In the genomic region with DNA sequence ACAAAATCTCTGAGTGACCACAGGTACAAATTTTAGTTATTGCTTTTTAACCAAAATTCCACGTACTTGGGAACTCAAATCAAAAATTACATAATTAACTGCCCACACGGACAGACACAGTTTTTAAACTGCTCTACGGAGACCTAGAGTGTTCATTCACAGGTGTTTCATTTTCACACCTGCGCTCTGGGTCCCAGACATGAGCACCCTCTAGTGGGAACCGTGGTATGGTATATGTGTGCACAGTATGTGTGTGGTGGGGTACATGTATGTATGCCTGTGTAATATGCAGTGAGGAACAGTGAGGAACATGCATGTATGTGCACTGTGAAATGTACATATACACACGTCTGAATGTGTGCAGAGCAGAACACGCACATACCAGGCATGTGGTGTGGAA, we compare ENCODE assay signal across 13 cellular contexts.
A peak's percentile ranks its signal among the peaks of the same experiment; 100 is the strongest.
DNase-seq lines count a peak whose midpoint lies in the region; ATAC-seq, FAIRE-seq and TF ChIP-seq lines count a peak whose summit lies in the region.
"Had no signal": no experiment of that assay in that cellular context is flagged by ENCODE, and none has a peak within 500 bp of the region (broad histone marks: within the 10 kb centered on the region; RNA-seq: fewer than 3 reads in every experiment).

No MANE protein-coding gene starts in this region.

- ATAC-seq in IMR-90 (ENCODE audit: low read depth) (no peak), natural killer cell (no peak)
- ATAC-seq: activated CD4-positive, CD25-positive, alpha-beta regulatory T cell treated with anti-CD3 and anti-CD28 coated beads, Interleukin-2, amount 50 U/mL, for 24 hours had no signal

- BruUV-seq in IMR-90 (replicated peaks; lab: Mats Ljungman, UMichigan), result no TSS peak

- peak; percentile 5 for TF ChIP-seq CTCF in GM10248 (IDR thresholded peaks at IDR 0.05; ENCODE audit: control extremely low read depth, extremely low read depth, low read depth, missing control alignments)
- 0 out of 2 replicates have a peak, but pooled peaks have one; percentile 8 for TF ChIP-seq CTCF in IMR-90 (conservative IDR thresholded peaks at IDR 0.05; ENCODE audit: low read depth, low read length)
- no peak for TF ChIP-seq CTCF in bronchial epithelial cell (IDR thresholded peaks at IDR 0.05; ENCODE audit: insufficient read depth, low read length, severe bottlenecking)
- no peak for TF ChIP-seq CTCF in natural killer cell (IDR thresholded peaks at IDR 0.05)

- H2BK12ac ChIP-seq in mesenchymal stem cell (ENCODE audit: low read length in 2 of 2), result no peak overlapping the region

- H4K8ac ChIP-seq in IMR-90 (ENCODE audit: low read depth in 2 of 2, low read length in 2 of 2) (no peak overlapping the region), mesenchymal stem cell (ENCODE audit: low read length) (peak overlapping the region; percentile 40)

- H3K27me3 Mint-ChIP-seq in natural killer cell (ENCODE audit: low read depth in 2 of 2), result no peaks in the 10 kb centered on the region

- dilution Hi-C loops in IMR-90 (cut with HindIII; ENCODE audit: low sequenced_read_pairs, unreplicated experiment), result no loop called here

- H3K36me3 Mint-ChIP-seq in natural killer cell, result peaks cover 47% of the 10 kb centered on the region

- H2BK20ac ChIP-seq in IMR-90 (ENCODE audit: low read depth, low read length), result no peak overlapping the region

- CTCF ChIA-PET in GM10248 (lab: Yijun Ruan, JAX) (interaction anchor here (1.1 to 1.6 kb wide), 2 partner anchors 11 to 18 kb away, joined by 4 read pairs; no protein-coding TSS in a partner anchor), IMR-90 (lab: Yijun Ruan, JAX) (no interaction called here)

- no peak overlapping the region for H3K4me3 ChIP-seq in IMR-90 (ENCODE audit: insufficient read depth, low read depth, low read length)
- no peak overlapping the region for H3K4me3 ChIP-seq in bronchial epithelial cell (ENCODE audit: low read depth, low read length)
- no peak overlapping the region for H3K4me3 ChIP-seq in mesenchymal stem cell (ENCODE audit: insufficient read depth in 1 of 2, low read depth in 1 of 2, low read length in 2 of 2)
- H3K4me3 ChIP-seq: ascending aorta, thoracic aorta had no signal

- no peak overlapping the region for H3K27ac ChIP-seq in IMR-90 (ENCODE audit: insufficient read depth, low read length)
- no peak overlapping the region for H3K27ac ChIP-seq in mesenchymal stem cell (ENCODE audit: low read length, poor library complexity, severe bottlenecking)
- H3K27ac ChIP-seq: ascending aorta, thoracic aorta had no signal

- peaks cover 0 to 6% of the 10 kb centered on the region in 2 donors for H3K4me1 Mint-ChIP-seq in natural killer cell

- H3K4ac ChIP-seq in IMR-90 (ENCODE audit: low read depth, low read length) (no peak overlapping the region), mesenchymal stem cell (ENCODE audit: low read depth in 1 of 2, low read length in 2 of 2) (no peak overlapping the region)

- H3K14ac ChIP-seq in IMR-90 (replicated peaks; ENCODE audit: low read depth, low read length), result no peak overlapping the region
- H3K14ac ChIP-seq in mesenchymal stem cell (ENCODE audit: low read length in 2 of 2), result no peak overlapping the region

- H3K27me3 ChIP-seq in IMR-90 (ENCODE audit: control insufficient read depth, insufficient read depth, low read length) (no peaks in the 10 kb centered on the region), bronchial epithelial cell (ENCODE audit: control insufficient read depth, insufficient read depth, low read length) (no peaks in the 10 kb centered on the region), mesenchymal stem cell (ENCODE audit: control insufficient read depth in 1 of 2, insufficient read depth in 1 of 2, low read length in 2 of 2) (no peaks in the 10 kb centered on the region)
- H3K27me3 ChIP-seq: ascending aorta had no signal

- POLR2A ChIA-PET in GM10248 (lab: Yijun Ruan, JAX), result no interaction called here
- POLR2A ChIA-PET in IMR-90 (lab: Charles Lee; ENCODE audit: unreplicated experiment), result no interaction called here

- H3K4me2 ChIP-seq in IMR-90 (ENCODE audit: low read depth, low read length) (no peak overlapping the region), mesenchymal stem cell (ENCODE audit: low read length, poor library complexity, severe bottlenecking) (no peak overlapping the region)

- H4K91ac ChIP-seq in IMR-90 (ENCODE audit: insufficient read depth, low read depth, low read length) (no peak overlapping the region), mesenchymal stem cell (ENCODE audit: low read length) (peak overlapping the region; percentile 18)

- H3K9me3 Mint-ChIP-seq in natural killer cell, result no peaks in the 10 kb centered on the region

- H3K9ac ChIP-seq in IMR-90 (ENCODE audit: low read depth, low read length) (no peak overlapping the region), mesenchymal stem cell (ENCODE audit: low read length) (no peak overlapping the region)

- H3K9me3 ChIP-seq in IMR-90 (ENCODE audit: control insufficient read depth, insufficient read depth, low read length) (peaks cover 4% of the 10 kb centered on the region), mesenchymal stem cell (ENCODE audit: control insufficient read depth, low read length) (peaks cover 3% of the 10 kb centered on the region)
- H3K9me3 ChIP-seq: ascending aorta, thoracic aorta had no signal

- in situ Hi-C loops in IMR-90 (cut with MboI; ENCODE audit: low sequenced_read_pairs), result no loop called here

- no peak overlapping the region for H3K56ac ChIP-seq in IMR-90 (ENCODE audit: extremely low read depth, insufficient read depth, low read length)

- 91% methylated on average over 2 of the region's 7 CpGs; no CpG with 5 or more reads in 1 of the 2 experiments for WGBS in IMR-90 (ENCODE audit: extremely low coverage in 2 of 2, insufficient read length in 1 of 2), 2 experiments
- 98% methylated on average over 7 of the region's 7 CpGs for WGBS in mesenchymal stem cell

- H2AK9ac ChIP-seq in IMR-90 (replicated peaks; ENCODE audit: low read depth, low read length, poor library complexity), result no peak overlapping the region

- intact Hi-C loops in IMR-90 (cut with micrococcal nuclease), result no loop called here
- intact Hi-C loops in natural killer cell (cut with micrococcal nuclease), result no loop called here

- H3K4me1 ChIP-seq in IMR-90 (ENCODE audit: control insufficient read depth, insufficient read depth, low read length), result no peaks in the 10 kb centered on the region; the same call in 1 of the 2 replicates
- H3K4me1 ChIP-seq in mesenchymal stem cell (ENCODE audit: control insufficient read depth, insufficient read depth, low read depth, low read length), result no peaks in the 10 kb centered on the region
- H3K4me1 ChIP-seq: ascending aorta had no signal

- H4K20me1 ChIP-seq in IMR-90 (ENCODE audit: insufficient read depth, low read length), result peaks cover 16% of the 10 kb centered on the region

- no peak overlapping the region for H3K4me3 Mint-ChIP-seq in natural killer cell

- no peak overlapping the region for H3K23ac ChIP-seq in IMR-90 (ENCODE audit: low read depth, low read length)
- no peak overlapping the region for H3K23ac ChIP-seq in mesenchymal stem cell (ENCODE audit: low read length in 2 of 2)

- peaks cover 33 to 70% of the 10 kb centered on the region in 2 experiments for H3K79me1 ChIP-seq in IMR-90 (ENCODE audit: low read depth in 1 of 2, low read length in 2 of 2)
- peaks cover 32% of the 10 kb centered on the region for H3K79me1 ChIP-seq in mesenchymal stem cell (replicated peaks; ENCODE audit: low read length, poor library complexity, severe bottlenecking)

- H2AK5ac ChIP-seq in IMR-90 (ENCODE audit: low read depth, low read length) (no peak overlapping the region), mesenchymal stem cell (ENCODE audit: low read length, severe bottlenecking) (no peak overlapping the region)

- peak; percentile 58 for FAIRE-seq in bronchial epithelial cell (lab: Jason Lieb, UNC)
- FAIRE-seq: GM12891 had no signal

- H2BK5ac ChIP-seq in IMR-90 (ENCODE audit: low read depth, low read length, poor library complexity, severe bottlenecking), result no peak overlapping the region
- H2BK5ac ChIP-seq in mesenchymal stem cell (ENCODE audit: low read depth, low read length, poor library complexity, severe bottlenecking), result no peak overlapping the region

- H2BK15ac ChIP-seq in IMR-90 (ENCODE audit: low read depth, low read length) (no peak overlapping the region), mesenchymal stem cell (ENCODE audit: low read depth, poor library complexity, severe bottlenecking) (no peak overlapping the region)

- DNase-seq in GM10248 (ENCODE audit: extremely low spot score) (no peak), IMR-90 (no peak), bronchial epithelial cell (ENCODE audit: low read depth) (no peak), mesenchymal stem cell (no peak), LoVo (ENCODE audit: low spot score) (no peak), NCI-H510A (lab: John Stamatoyannopoulos, UW) (no peak), natural killer cell (no peak)
- DNase-seq: H7, NCI-H1417 treated with DMSO at 0.1 percent for 48 hours had no signal

- H3K9me1 ChIP-seq in IMR-90 (ENCODE audit: insufficient read depth, low read length), result peaks cover 17% of the 10 kb centered on the region; the same call in 1 of the 2 replicates

- no peak overlapping the region for H2BK120ac ChIP-seq in IMR-90 (ENCODE audit: low read depth, low read length)
- no peak overlapping the region for H2BK120ac ChIP-seq in mesenchymal stem cell (ENCODE audit: low read depth, low read length)

- no peak for TF ChIP-seq POLR2A in IMR-90 (IDR thresholded peaks at IDR 0.05; ENCODE audit: low read depth, low read length)

- peak overlapping the region in 1 of 2 donors; percentile 58 for H3K27ac Mint-ChIP-seq in natural killer cell

- no peak overlapping the region for H4K5ac ChIP-seq in IMR-90 (ENCODE audit: low read depth, low read length)

- no peak for TF ChIP-seq RAD21 in IMR-90 (IDR thresholded peaks at IDR 0.05; ENCODE audit: low read length)

- H3K18ac ChIP-seq in IMR-90 (ENCODE audit: low read depth, low read length), result no peak overlapping the region
- H3K18ac ChIP-seq in mesenchymal stem cell (ENCODE audit: low read depth in 1 of 2, low read length in 2 of 2), result no peak overlapping the region

- H2AFZ ChIP-seq in IMR-90 (replicated peaks; ENCODE audit: low read length, poor library complexity) (no peak overlapping the region), mesenchymal stem cell (ENCODE audit: low read depth, low read length) (no peak overlapping the region)

- H3K36me3 ChIP-seq in IMR-90 (ENCODE audit: control insufficient read depth, insufficient read depth, low read length), result peaks cover 59% of the 10 kb centered on the region
- H3K36me3 ChIP-seq in bronchial epithelial cell (ENCODE audit: control insufficient read depth, insufficient read depth, low read length), result peaks cover 42% of the 10 kb centered on the region
- H3K36me3 ChIP-seq in mesenchymal stem cell (ENCODE audit: control insufficient read depth in 1 of 2, insufficient read depth in 2 of 2, low read depth in 1 of 2, low read length in 2 of 2), result peaks cover 55 to 94% of the 10 kb centered on the region in 2 experiments

TF ChIP-seq in IMR-90, 13 proteins besides CTCF, POLR2A, EP300 and RAD21 (continues in another document):
- TF ChIP-seq MXI1 (IDR thresholded peaks at IDR 0.05; ENCODE audit: borderline replicate concordance, low read depth, low read length) (no peak), MAZ (IDR thresholded peaks at IDR 0.05; ENCODE audit: borderline replicate concordance, low read depth, low read length) (no peak), MAFK (IDR thresholded peaks at IDR 0.05; ENCODE audit: low read depth, low read length) (no peak), CEBPB (IDR thresholded peaks at IDR 0.05; ENCODE audit: low read depth, low read length) (no peak), RFX5 (IDR thresholded peaks at IDR 0.05; ENCODE audit: low read depth, low read length) (no peak)

Comparison
In these comparisons a context has a peak if more than half of its experiments do, and no peak if none do; other contexts are left out.
1. CTCF ChIP-seq: peak in GM10248 (single experiment) and IMR-90 (single experiment); none in bronchial epithelial cell (single experiment) and natural killer cell (single experiment).